ENCODE assay signal across 8 cellular contexts in the genomic region with DNA sequence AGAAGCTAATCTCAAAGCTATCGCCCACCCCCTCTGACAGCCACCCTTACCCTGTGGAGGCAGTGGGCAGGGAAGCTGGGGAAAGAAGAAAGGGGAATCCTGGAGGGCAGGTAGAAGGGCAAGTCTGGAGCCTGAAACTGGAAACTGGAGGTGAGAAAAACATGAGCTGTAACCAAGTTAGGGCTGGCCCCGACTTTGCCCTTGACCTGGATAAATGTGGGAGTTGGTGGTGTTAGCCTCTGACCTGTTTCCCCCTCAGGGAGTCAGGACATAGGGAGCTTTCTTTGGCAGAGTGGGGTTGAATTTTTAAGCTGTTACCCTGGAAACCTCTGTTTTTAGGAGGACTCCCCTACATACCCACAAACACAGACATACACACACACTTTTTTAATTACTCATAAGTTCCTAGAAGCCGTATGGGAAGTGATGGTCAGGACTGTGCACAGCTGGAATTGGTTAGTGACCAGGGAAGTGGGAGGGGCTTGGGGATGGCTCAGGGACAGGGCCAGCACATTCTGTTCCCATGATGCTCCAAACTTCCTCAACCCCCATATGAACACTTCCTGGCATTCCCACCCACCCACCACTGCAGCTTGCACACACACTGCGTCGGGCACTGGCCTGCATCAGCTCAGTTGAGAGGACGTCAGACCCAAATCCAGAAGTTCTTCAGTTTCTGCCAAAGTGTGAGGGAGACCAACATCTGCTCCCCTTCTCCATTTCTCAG. TPM values are rescaled to one million over a fixed set of nuclear protein-coding genes. Genes with fewer than 3 reads are reported as not detected.
DNase-seq lines count a peak whose midpoint lies in the region; ATAC-seq and TF ChIP-seq lines count a peak whose summit lies in the region.

No MANE protein-coding gene starts in this region.

- no peaks in the 10 kb centered on the region for H3K9me3 ChIP-seq in A673 (ENCODE audit: low read depth, low read length, poor library complexity, severe bottlenecking)

- peak overlapping the region; percentile 46 for H3K27ac ChIP-seq in A673 (ENCODE audit: low read depth, low read length, poor library complexity, severe bottlenecking)

- intact Hi-C loops in A673 (cut with micrococcal nuclease; ENCODE audit: unreplicated experiment), result no loop called here

- POLR2A ChIA-PET in A673 (lab: Charles Lee; ENCODE audit: low non-redundant PET), result interaction anchor here (0.7 kb wide), 1 partner anchor 674 kb away, joined by 17 read pairs; the partner anchor contains the start of gene RBMS2

- peaks cover 17% of the 10 kb centered on the region for H3K4me1 Mint-ChIP-seq in stimulated activated naive CD8-positive, alpha-beta T cell treated with anti-CD3 and anti-CD28 coated beads, Interleukin-15, amount 100 ng/mL, for 72 hours

- CTCF ChIA-PET in A673 (lab: Charles Lee), result interaction anchor here (1.1 to 1.2 kb wide), 2 partner anchors 30 to 93 kb away, joined by 3 to 10 read pairs; partner anchors contain the start of gene ORMDL2

- H3K4me1 ChIP-seq in A673 (ENCODE audit: insufficient read depth, low read length, poor library complexity, severe bottlenecking), result peaks cover 21% of the 10 kb centered on the region

- peak; percentile 74 for ATAC-seq in stimulated activated naive CD8-positive, alpha-beta T cell treated with anti-CD3 and anti-CD28 coated beads, Interleukin-15, amount 100 ng/mL, for 72 hours
- ATAC-seq in HG02884 (IDR thresholded peaks at IDR 0.05; ENCODE audit: unreplicated experiment), result no peak

- H3K36me3 ChIP-seq in A673 (ENCODE audit: insufficient read depth, low read length, poor library complexity, severe bottlenecking), result no peaks in the 10 kb centered on the region

- peak overlapping the region; percentile 73 to 83 for H3K27ac Mint-ChIP-seq in stimulated activated naive CD8-positive, alpha-beta T cell treated with anti-CD3 and anti-CD28 coated beads, Interleukin-15, amount 100 ng/mL, for 72 hours

- TF ChIP-seq POLR2A in NB4 (IDR thresholded peaks at IDR 0.05; ENCODE audit: extremely low read depth, insufficient read length), result no peak

- H3K9me3 Mint-ChIP-seq in stimulated activated naive CD8-positive, alpha-beta T cell treated with anti-CD3 and anti-CD28 coated beads, Interleukin-15, amount 100 ng/mL, for 72 hours, result no peaks in the 10 kb centered on the region

- DNase-seq in A673 (ENCODE audit: low spot score) (peak; percentile 77), NB4 (ENCODE audit: low read depth) (peak; percentile 92), brain pericyte (ENCODE audit: low read depth, low spot score) (peak; percentile 95), left kidney (ENCODE audit: low read depth, low spot score) (peak; percentile 87), NCI-H2227 (lab: John Stamatoyannopoulos, UW; ENCODE audit: unreplicated experiment) (no peak), ecto neural progenitor cell (ENCODE audit: low spot score) (no peak)
- no peak for DNase-seq in stimulated activated naive CD8-positive, alpha-beta T cell treated with anti-CD3 and anti-CD28 coated beads, Interleukin-15, amount 100 ng/mL, for 72 hours

- H3K27me3 Mint-ChIP-seq in stimulated activated naive CD8-positive, alpha-beta T cell treated with anti-CD3 and anti-CD28 coated beads, Interleukin-15, amount 100 ng/mL, for 72 hours, result peaks cover 12% of the 10 kb centered on the region

- TF ChIP-seq CTCF in A673 (conservative IDR thresholded peaks at IDR 0.05; ENCODE audit: low read depth, low read length) (no peak), NB4 (IDR thresholded peaks at IDR 0.05; ENCODE audit: low read depth, low read length) (no peak)

- H3K27me3 ChIP-seq in A673 (replicated peaks; ENCODE audit: insufficient read depth, low read depth, low read length, poor library complexity), result no peaks in the 10 kb centered on the region

- H3K4me3 ChIP-seq in A673 (ENCODE audit: low read depth, low read length, poor library complexity, severe bottlenecking), result no peak overlapping the region
- H3K4me3 ChIP-seq in NB4 (ENCODE audit: low read depth, low read length), result peak overlapping the region; percentile 36

- H3K4me3 Mint-ChIP-seq in stimulated activated naive CD8-positive, alpha-beta T cell treated with anti-CD3 and anti-CD28 coated beads, Interleukin-15, amount 100 ng/mL, for 72 hours, result peak overlapping the region; percentile 12 to 60

- BruUV-seq in A673 (replicated peaks; lab: Mats Ljungman, UMichigan), result no TSS peak

RNA-seq across cellular contexts. Expression of gene MMP19, which starts 5.0 kb away (rescaled TPM):
- total RNA-seq in A673 (2021), result 2.2 and 2.3 TPM in 2 replicates

RNA-seq across cellular contexts. Expression of gene DNAJC14, which starts 18.4 kb away (rescaled TPM):
- total RNA-seq in A673 (2021), result 44.5 and 44.8 TPM in 2 replicates

RNA-seq across cellular contexts. Expression of gene ORMDL2, which starts 29.9 kb away (rescaled TPM):
- total RNA-seq in A673 (2021), result 32.3 and 35.4 TPM in 2 replicates

RNA-seq across cellular contexts. Expression of gene SARNP, which starts 30.2 kb away (rescaled TPM):
- total RNA-seq in A673 (2021), result 104 and 115 TPM in 2 replicates

Comparison
In these comparisons a context has a peak if more than half of its experiments do, and no peak if none do; other contexts are left out.
1. DNase-seq: peak in A673 (single experiment), NB4 (single experiment), brain pericyte (single experiment) and left kidney (single experiment); none in stimulated activated naive CD8-positive, alpha-beta T cell treated with anti-CD3 and anti-CD28 coated beads, Interleukin-15, amount 100 ng/mL, for 72 hours (0 of 2), NCI-H2227 (single experiment) and ecto neural progenitor cell (single experiment).